Comparison of ENCODE assay signal across 31 cellular contexts in the genomic region with DNA sequence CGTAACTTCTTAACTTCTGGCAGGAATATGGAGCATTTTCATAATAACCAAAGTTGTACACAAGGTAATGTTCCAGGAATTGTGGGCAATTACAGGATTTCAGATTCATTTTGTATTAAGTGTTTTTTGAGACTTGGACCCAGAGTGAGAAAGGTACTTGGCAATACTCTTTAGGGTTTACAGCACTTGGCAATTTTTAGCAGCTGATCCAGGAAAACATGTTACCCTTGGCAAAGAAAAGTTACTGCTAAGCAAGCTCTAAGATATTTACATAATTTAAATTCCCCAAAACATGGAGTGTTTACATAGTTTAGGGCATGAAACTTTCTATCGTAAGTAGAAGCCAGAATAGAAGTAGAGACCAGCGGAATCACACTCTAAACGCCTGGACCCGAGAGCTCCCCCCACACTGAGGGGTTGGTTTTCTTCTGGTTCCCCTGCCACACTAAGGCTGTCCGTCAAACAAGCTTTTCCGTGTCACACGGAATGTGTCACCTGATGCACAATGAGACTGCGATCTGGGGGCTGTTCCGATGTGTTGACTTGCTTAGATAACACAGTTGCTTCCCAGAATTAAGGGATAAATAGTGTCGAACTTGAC.
"Had no signal": no experiment of that assay in that cellular context is flagged by ENCODE, and none has a peak within 500 bp of the region (broad histone marks: within the 10 kb centered on the region; RNA-seq: fewer than 3 reads in every experiment).

No MANE protein-coding gene starts in this region.

- DNase-seq: activated CD4-positive, alpha-beta T cell treated with anti-CD3 and anti-CD28 coated beads for 36 hours; activated CD4-positive, alpha-beta T cell treated with anti-CD3 and anti-CD28 coated beads, Interleukin-2, amount 50 U/mL, for 4 hours; activated CD4-positive, CD25-positive, alpha-beta regulatory T cell; activated effector memory CD4-positive, alpha-beta T cell treated with Interleukin-2 at 50 U/mL for 16 hours; activated naive CD4-positive, alpha-beta T cell treated with Interleukin-2 at 50 U/mL for 16 hours; activated T-cell treated with anti-CD3 and anti-CD28 coated beads for 4 hours; adrenal gland; aorta; cortex of kidney; effector memory CD8-positive, alpha-beta T cell; foreskin fibroblast; heart left ventricle; hypothalamus; immature natural killer cell; kidney; left colon; midbrain; naive thymus-derived CD4-positive, alpha-beta T cell; right lobe of liver; stimulated activated CD4-positive, alpha-beta T cell treated with anti-CD3 and anti-CD28 coated beads, Interleukin-2, amount 100 ng/mL, for 48 hours; stimulated activated naive CD8-positive, alpha-beta T cell treated with anti-CD3 and anti-CD28 coated beads, Interleukin-15, Interleukin-2, amounts not matched to agents 100 U/mL and 50 U/mL, for 24 hours; testis; uterus had no signal

- H3K27ac ChIP-seq: adrenal gland, cardiac muscle cell, heart left ventricle, ovary, right lobe of liver, testis, uterus had no signal

- H3K4me3 Mint-ChIP-seq: activated CD4-positive, alpha-beta T cell treated with anti-CD3 and anti-CD28 coated beads for 36 hours; activated naive CD8-positive, alpha-beta T cell; effector memory CD8-positive, alpha-beta T cell; memory B cell; naive thymus-derived CD4-positive, alpha-beta T cell; T-helper 2 cell treated with Interferon-gamma antibody and Interleukin-4, amounts not matched to agents 5 μg/mL and 100 μg/mL, for 36 hours had no signal

- H3K9me3 ChIP-seq: adrenal gland, heart left ventricle, ovary, right lobe of liver, testis, uterus had no signal

- H3K4me1 ChIP-seq: adrenal gland, heart left ventricle, right lobe of liver, testis, uterus had no signal

- H3K9me3 Mint-ChIP-seq: brain, memory B cell had no signal

- H3K36me3 ChIP-seq: adrenal gland, cardiac muscle cell, heart left ventricle, ovary, right lobe of liver, uterus had no signal

- H3K27me3 Mint-ChIP-seq: activated CD4-positive, alpha-beta T cell treated with anti-CD3 and anti-CD28 coated beads for 36 hours; activated naive CD8-positive, alpha-beta T cell; effector memory CD8-positive, alpha-beta T cell; memory B cell; naive thymus-derived CD4-positive, alpha-beta T cell; progenitor cell of endocrine pancreas had no signal

- H3K27me3 ChIP-seq: adrenal gland, cardiac muscle cell, heart left ventricle, ovary, right lobe of liver, testis, uterus had no signal

- H3K27ac Mint-ChIP-seq: activated CD4-positive, alpha-beta T cell treated with anti-CD3 and anti-CD28 coated beads for 36 hours; activated naive CD8-positive, alpha-beta T cell; effector memory CD8-positive, alpha-beta T cell; memory B cell; T-helper 2 cell treated with Interferon-gamma antibody and Interleukin-4, amounts not matched to agents 5 μg/mL and 100 μg/mL, for 36 hours had no signal

- ATAC-seq: activated CD4-positive, alpha-beta T cell treated with anti-CD3 and anti-CD28 coated beads for 36 hours; effector memory CD8-positive, alpha-beta T cell; esophagus mucosa; heart left ventricle; left colon; naive thymus-derived CD4-positive, alpha-beta T cell; right lobe of liver; stimulated activated naive CD8-positive, alpha-beta T cell treated with anti-CD3 and anti-CD28 coated beads, Interleukin-15, Interleukin-2, amounts not matched to agents 100 U/mL and 50 U/mL, for 24 hours had no signal

- H3K36me3 Mint-ChIP-seq: brain, immature natural killer cell had no signal

- H3K4me3 ChIP-seq: adrenal gland, cardiac muscle cell, heart left ventricle, ovary, right lobe of liver, testis, uterus had no signal
